In the genomic region with DNA sequence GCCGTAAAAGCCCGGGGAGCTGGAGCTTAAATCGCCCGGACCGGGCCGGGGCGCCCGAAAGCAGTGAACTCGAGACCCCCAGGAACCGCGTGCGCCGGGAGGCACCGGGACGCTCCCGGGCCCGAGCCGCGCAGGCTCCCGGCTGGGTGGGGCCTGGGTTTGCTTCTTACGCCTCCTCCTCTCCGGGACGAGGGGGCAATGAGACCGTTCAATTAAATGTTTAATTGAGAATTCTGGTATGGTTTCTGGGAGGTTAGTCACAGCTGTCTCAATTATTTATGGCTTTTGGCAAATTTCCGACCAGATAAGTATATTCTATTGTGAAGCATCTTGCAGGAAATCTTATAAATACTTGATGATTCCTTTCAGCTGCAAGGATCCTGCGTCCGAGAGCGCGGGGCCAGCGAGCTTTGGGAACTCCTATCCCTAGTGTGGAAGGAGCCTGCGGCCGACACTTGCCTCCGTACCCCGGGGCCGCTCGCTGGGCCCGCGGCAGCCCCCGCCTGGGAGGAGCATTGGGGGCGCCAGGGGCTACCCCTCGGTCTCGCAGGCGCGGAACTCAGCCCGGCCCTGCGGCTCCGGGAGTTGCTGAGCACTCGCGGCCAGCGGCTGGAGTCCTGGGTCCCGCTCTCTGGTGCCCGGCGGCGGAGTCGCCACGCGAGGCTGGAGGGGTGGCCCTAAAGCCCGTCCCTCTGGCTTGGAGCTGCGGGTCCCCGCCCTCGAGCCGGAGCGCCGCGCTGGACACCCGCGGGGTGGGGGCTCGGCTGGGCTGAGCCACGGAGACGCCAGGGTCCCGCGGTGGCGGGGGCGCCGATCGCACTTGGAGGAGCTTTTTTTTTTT, we compare ENCODE assay signal across 10 cellular contexts. TPM values are rescaled to one million over a fixed set of nuclear protein-coding genes. Genes with fewer than 3 reads are reported as not detected.
A peak's percentile ranks its signal among the peaks of the same experiment; 100 is the strongest.
DNase-seq lines count a peak whose midpoint lies in the region; ATAC-seq and TF ChIP-seq lines count a peak whose summit lies in the region.
"Had no signal": no experiment of that assay in that cellular context is flagged by ENCODE, and none has a peak within 500 bp of the region (broad histone marks: within the 10 kb centered on the region; RNA-seq: fewer than 3 reads in every experiment).

No MANE protein-coding gene starts in this region.

- H4K20me1 ChIP-seq in SK-N-SH (ENCODE audit: insufficient read depth): no peaks in the 10 kb centered on the region

- H3K27ac ChIP-seq in SK-N-SH (ENCODE audit: low read depth in 2 of 2, low read length in 1 of 2): no peak overlapping the region
- no peak overlapping the region for H3K27ac ChIP-seq in thoracic aorta
- H3K27ac ChIP-seq: C4-2B had no signal

- H3K4me2 ChIP-seq in SK-N-SH: no peak overlapping the region

- ATAC-seq in SK-N-SH treated with all-trans-retinoic acid at 6 μM for 48 hours (no peak), left lobe of liver (peak; percentile 37), thoracic aorta (ENCODE audit: insufficient number of reproducible peaks, low FRiP score, low read depth) (no peak), GM21786 (IDR thresholded peaks at IDR 0.05; ENCODE audit: unreplicated experiment) (no peak), esophagus mucosa (no peak)

- H3K36me3 ChIP-seq in SK-N-SH (replicated peaks in 1 of 2; ENCODE audit: control insufficient read depth in 1 of 2, insufficient read depth in 2 of 2, low read length in 1 of 2) (peaks cover 10 to 23% of the 10 kb centered on the region in 2 experiments), thoracic aorta (no peaks in the 10 kb centered on the region)

- TF ChIP-seq RAD21 in SK-N-SH (IDR thresholded peaks at IDR 0.05; ENCODE audit: low read length): no peak

- TF ChIP-seq CTCF in SK-N-SH (IDR thresholded peaks at IDR 0.05): no peak
- no peak for TF ChIP-seq CTCF in thoracic aorta (IDR thresholded peaks at IDR 0.05)

- no peak overlapping the region for H2AFZ ChIP-seq in SK-N-SH (ENCODE audit: low read depth)

- H3K9me3 ChIP-seq in SK-N-SH: no peaks in the 10 kb centered on the region
- H3K9me3 ChIP-seq in thoracic aorta: no peaks in the 10 kb centered on the region

- DNase-seq in SK-N-SH (peak; percentile 22), astrocyte of the hippocampus (ENCODE audit: low read depth, low spot score) (peak; percentile 52), left lobe of liver (ENCODE audit: low spot score) (no peak), thoracic aorta (ENCODE audit: low spot score) (no peak)
- no peak for DNase-seq in activated CD4-positive, alpha-beta T cell treated with anti-CD3 and anti-CD28 coated beads, Interleukin-2, amount 50 U/mL, for 4 hours
- DNase-seq: NCI-H2107 had no signal

- no peaks in the 10 kb centered on the region for H3K79me2 ChIP-seq in SK-N-SH (ENCODE audit: insufficient read depth)

- no peaks in the 10 kb centered on the region for H3K9me2 ChIP-seq in SK-N-SH

- no peak overlapping the region for H3K9ac ChIP-seq in SK-N-SH

- no peak overlapping the region for H3K4me3 ChIP-seq in SK-N-SH (ENCODE audit: low read depth in 2 of 2, low read length in 1 of 2)
- H3K4me3 ChIP-seq in thoracic aorta: peak overlapping the region; percentile 68

- CTCF ChIA-PET in SK-N-SH (lab: Yijun Ruan, JAX): no interaction called here

- no peaks in the 10 kb centered on the region for H3F3A ChIP-seq in SK-N-SH (replicated peaks; ENCODE audit: insufficient read depth)

- POLR2A ChIA-PET in SK-N-SH (lab: Yijun Ruan, JAX): no interaction called here

- no peak for TF ChIP-seq EP300 in SK-N-SH (IDR thresholded peaks at IDR 0.05; ENCODE audit: borderline replicate concordance in 1 of 2, low read depth in 1 of 2, low read length in 1 of 2)

- H3K4me1 ChIP-seq in SK-N-SH (ENCODE audit: control insufficient read depth in 1 of 2, insufficient read depth in 2 of 2, low read depth in 1 of 2, low read length in 1 of 2) (peaks cover 0 to 5% of the 10 kb centered on the region in 2 experiments; a peak in 2 of 4 replicates), thoracic aorta (ENCODE audit: control insufficient read depth in 1 of 2, low read depth in 2 of 2) (peaks cover 13 to 31% of the 10 kb centered on the region in 2 donors)

- 97% methylated on average over 45 of the region's 76 CpGs for WGBS in SK-N-SH (ENCODE audit: low lambda C conversion rate)

- no peaks in the 10 kb centered on the region for H3K27me3 ChIP-seq in SK-N-SH (ENCODE audit: insufficient read depth)
- peaks cover 44% of the 10 kb centered on the region for H3K27me3 ChIP-seq in thoracic aorta (replicated peaks; ENCODE audit: insufficient read depth)

TF ChIP-seq in SK-N-SH, 30 proteins besides CTCF, POLR2A, EP300 and RAD21 (continues in another document):
- no peak for TF ChIP-seq MEF2A (IDR thresholded peaks at IDR 0.05; ENCODE audit: borderline replicate concordance, low read depth)
- no peak for TF ChIP-seq GABPA (IDR thresholded peaks at IDR 0.05; ENCODE audit: low read depth)
- no peak for TF ChIP-seq RCOR1 (IDR thresholded peaks at IDR 0.05; ENCODE audit: low read length)
- no peak for TF ChIP-seq FOXJ3 (CRISPR knock-in tag; IDR thresholded peaks at IDR 0.05)
- TF ChIP-seq, protein P1, sequence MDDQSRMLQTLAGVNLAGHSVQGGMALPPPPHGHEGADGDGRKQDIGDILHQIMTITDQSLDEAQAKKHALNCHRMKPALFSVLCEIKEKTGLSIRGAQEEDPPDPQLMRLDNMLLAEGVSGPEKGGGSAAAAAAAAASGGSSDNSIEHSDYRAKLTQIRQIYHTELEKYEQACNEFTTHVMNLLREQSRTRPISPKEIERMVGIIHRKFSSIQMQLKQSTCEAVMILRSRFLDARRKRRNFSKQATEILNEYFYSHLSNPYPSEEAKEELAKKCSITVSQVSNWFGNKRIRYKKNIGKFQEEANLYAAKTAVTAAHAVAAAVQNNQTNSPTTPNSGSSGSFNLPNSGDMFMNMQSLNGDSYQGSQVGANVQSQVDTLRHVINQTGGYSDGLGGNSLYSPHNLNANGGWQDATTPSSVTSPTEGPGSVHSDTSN (IDR thresholded peaks at IDR 0.05): no peak
- TF ChIP-seq NFIC (IDR thresholded peaks at IDR 0.05; ENCODE audit: borderline replicate concordance): no peak
- no peak for TF ChIP-seq SMC3 (IDR thresholded peaks at IDR 0.05; ENCODE audit: low read depth, low read length)
- no peak for TF ChIP-seq JUND (IDR thresholded peaks at IDR 0.05)
- no peak for TF ChIP-seq FOXM1 (IDR thresholded peaks at IDR 0.05; ENCODE audit: low read depth)
- TF ChIP-seq TCF12 (IDR thresholded peaks at IDR 0.05): no peak
- no peak for TF ChIP-seq MXI1 (IDR thresholded peaks at IDR 0.05; ENCODE audit: low read depth, low read length)
- TF ChIP-seq, protein P2, sequence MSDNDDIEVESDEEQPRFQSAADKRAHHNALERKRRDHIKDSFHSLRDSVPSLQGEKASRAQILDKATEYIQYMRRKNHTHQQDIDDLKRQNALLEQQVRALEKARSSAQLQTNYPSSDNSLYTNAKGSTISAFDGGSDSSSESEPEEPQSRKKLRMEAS (IDR thresholded peaks at IDR 0.05; ENCODE audit: low read depth): no peak
- no peak for TF ChIP-seq NRF1 (IDR thresholded peaks at IDR 0.05; ENCODE audit: low read depth, low read length)

TF ChIP-seq in SK-N-SH treated with all-trans-retinoic acid at 6 μM for 48 hours, 23 proteins besides CTCF, POLR2A, EP300 and RAD21 (continues in another document):
- TF ChIP-seq BACH2 (CRISPR knock-in tag; IDR thresholded peaks at IDR 0.05; ENCODE audit: borderline replicate concordance) (no peak), ZNF565 (CRISPR knock-in tag; conservative IDR thresholded peaks at IDR 0.05; ENCODE audit: low read depth) (no peak), ZFP3 (CRISPR knock-in tag; IDR thresholded peaks at IDR 0.05) (no peak), GLIS3 (CRISPR knock-in tag; IDR thresholded peaks at IDR 0.05) (no peak), TCF4 (CRISPR knock-in tag; IDR thresholded peaks at IDR 0.05; ENCODE audit: borderline replicate concordance) (no peak), ARNTL (CRISPR knock-in tag; IDR thresholded peaks at IDR 0.05; ENCODE audit: borderline replicate concordance, low read depth) (no peak), ZC3H10 (CRISPR knock-in tag; IDR thresholded peaks at IDR 0.05) (no peak), TOX (CRISPR knock-in tag; IDR thresholded peaks at IDR 0.05; ENCODE audit: borderline replicate concordance) (no peak), ZNF8 (CRISPR knock-in tag; IDR thresholded peaks at IDR 0.05) (no peak), ZFP30 (CRISPR knock-in tag; IDR thresholded peaks at IDR 0.05) (no peak), RARB (CRISPR knock-in tag; IDR thresholded peaks at IDR 0.05) (no peak)
- TF ChIP-seq, protein P3, sequence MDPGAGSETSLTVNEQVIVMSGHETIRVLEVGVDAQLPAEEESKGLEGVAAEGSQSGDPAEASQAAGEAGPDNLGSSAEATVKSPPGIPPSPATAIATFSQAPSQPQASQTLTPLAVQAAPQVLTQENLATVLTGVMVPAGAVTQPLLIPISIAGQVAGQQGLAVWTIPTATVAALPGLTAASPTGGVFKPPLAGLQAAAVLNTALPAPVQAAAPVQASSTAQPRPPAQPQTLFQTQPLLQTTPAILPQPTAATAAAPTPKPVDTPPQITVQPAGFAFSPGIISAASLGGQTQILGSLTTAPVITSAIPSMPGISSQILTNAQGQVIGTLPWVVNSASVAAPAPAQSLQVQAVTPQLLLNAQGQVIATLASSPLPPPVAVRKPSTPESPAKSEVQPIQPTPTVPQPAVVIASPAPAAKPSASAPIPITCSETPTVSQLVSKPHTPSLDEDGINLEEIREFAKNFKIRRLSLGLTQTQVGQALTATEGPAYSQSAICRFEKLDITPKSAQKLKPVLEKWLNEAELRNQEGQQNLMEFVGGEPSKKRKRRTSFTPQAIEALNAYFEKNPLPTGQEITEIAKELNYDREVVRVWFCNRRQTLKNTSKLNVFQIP (CRISPR knock-in tag; IDR thresholded peaks at IDR 0.05; ENCODE audit: borderline replicate concordance, low read depth): no peak

RNA-seq across cellular contexts. Expression of a gene that starts 10.3 kb away (rescaled TPM):
- polyA plus RNA-seq in SK-N-SH (2012; rRNA removed): 3.5 and 6.0 TPM in 2 replicates
- polyA plus RNA-seq in SK-N-SH (2012; cell fraction: cytosol; rRNA removed): 2.2 and 3.2 TPM in 2 replicates
- 23.1 and 25.6 TPM in 2 replicates for polyA plus RNA-seq in SK-N-SH (2012; cell fraction: nucleus; rRNA removed)
- total RNA-seq in left lobe of liver (not detected), thoracic aorta (not detected), esophagus mucosa (not detected)

RNA-seq across cellular contexts. Expression of a gene that starts 35.6 kb away (rescaled TPM):
- polyA plus RNA-seq in SK-N-SH (2012; rRNA removed): 122 and 164 TPM in 2 replicates
- 172 and 191 TPM in 2 replicates for polyA plus RNA-seq in SK-N-SH (2012; cell fraction: cytosol; rRNA removed)
- 45.2 and 94.3 TPM in 2 replicates for polyA plus RNA-seq in SK-N-SH (2012; cell fraction: nucleus; rRNA removed)
- total RNA-seq in left lobe of liver (291 TPM), thoracic aorta (10 to 100 TPM; 56.9 to 57.1 TPM), esophagus mucosa (79.8 TPM)

Comparison
In these comparisons a context has a peak if more than half of its experiments do, and no peak if none do; other contexts are left out.
1. DNase-seq: peak in SK-N-SH (single experiment) and astrocyte of the hippocampus (single experiment); none in left lobe of liver (single experiment), thoracic aorta (single experiment) and activated CD4-positive, alpha-beta T cell treated with anti-CD3 and anti-CD28 coated beads, Interleukin-2, amount 50 U/mL, for 4 hours (0 of 2).